ENCODE assay signal across 8 cellular contexts in the genomic region with DNA sequence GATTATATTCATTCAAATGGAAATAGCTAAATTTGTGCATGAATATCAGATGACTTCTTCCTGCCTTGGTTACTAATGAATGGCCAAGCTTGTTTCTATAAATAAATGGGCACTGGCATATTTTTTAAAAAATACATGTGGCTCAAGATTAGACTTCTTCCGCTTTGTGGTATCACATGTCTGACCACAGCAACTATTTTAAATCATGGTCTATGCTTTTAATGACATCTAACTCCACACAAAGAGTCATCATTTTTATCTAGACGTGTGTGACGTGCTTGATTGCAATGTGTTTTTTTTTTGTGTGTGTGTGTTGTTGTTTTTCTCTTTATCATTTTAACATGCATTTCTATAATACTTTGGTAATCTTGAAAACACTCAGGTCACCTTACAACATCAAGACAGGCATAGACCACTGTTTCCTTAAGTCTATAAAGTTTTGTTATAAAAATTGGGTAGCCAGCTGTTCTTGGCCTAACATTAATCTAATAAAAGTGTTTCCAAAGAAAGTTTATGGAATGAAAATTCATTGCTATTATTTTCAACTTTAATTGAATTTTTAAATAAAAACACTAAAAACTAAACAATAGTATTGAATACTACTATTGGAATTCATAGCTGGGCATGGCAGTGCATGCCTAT. TPM values are rescaled to one million over a fixed set of nuclear protein-coding genes. Genes with fewer than 3 reads are reported as not detected.
DNase-seq lines count a peak whose midpoint lies in the region; ATAC-seq, FAIRE-seq and TF ChIP-seq lines count a peak whose summit lies in the region.

No MANE protein-coding gene starts in this region.

- H3K4ac ChIP-seq in trophoblast cell (ENCODE audit: low read depth, low read length): no peak overlapping the region

- H3K9me3 ChIP-seq in MM.1S (replicated peaks; ENCODE audit: insufficient read depth, low read length) (no peaks in the 10 kb centered on the region), trophoblast cell (ENCODE audit: insufficient read depth, low read depth, low read length) (no peaks in the 10 kb centered on the region)
- no peaks in the 10 kb centered on the region for H3K9me3 ChIP-seq in CD4-positive, alpha-beta T cell (ENCODE audit: control insufficient read depth, low read length)

- CTCF ChIA-PET in CD4-positive, alpha-beta T cell (lab: Charles Lee): no interaction called here

- H3K9me3 Mint-ChIP-seq in CD4-positive, alpha-beta T cell: no peaks in the 10 kb centered on the region

- H3K4me1 ChIP-seq in MM.1S (ENCODE audit: low read length) (peaks cover 81% of the 10 kb centered on the region), trophoblast cell (ENCODE audit: control insufficient read depth in 1 of 2, insufficient read depth in 2 of 2, low read length in 2 of 2) (no peaks in the 10 kb centered on the region)

- TF ChIP-seq CTCF in MM.1S (IDR thresholded peaks at IDR 0.05; ENCODE audit: low read length): no peak
- TF ChIP-seq CTCF in fibroblast of villous mesenchyme (IDR thresholded peaks at IDR 0.05; ENCODE audit: insufficient read depth, low read depth, low read length): no peak
- TF ChIP-seq CTCF in CD4-positive, alpha-beta T cell (IDR thresholded peaks at IDR 0.05): no peak

- intact Hi-C loops in head of caudate nucleus (cut with DNase I): loop anchor here (10.0 kb wide), 1 partner anchor 130 kb away; no protein-coding TSS in a partner anchor
- intact Hi-C loops in CD4-positive, alpha-beta T cell (cut with DNase I, micrococcal nuclease): loop anchor here in 1 of 2 experiments (10.0 kb wide), 2 partner anchors 190 to 420 kb away; no protein-coding TSS in a partner anchor

- H3K23ac ChIP-seq in trophoblast cell (ENCODE audit: low read length): no peak overlapping the region

- no peak overlapping the region for H2BK120ac ChIP-seq in trophoblast cell (ENCODE audit: insufficient read depth, low read length, poor library complexity)

- no peak overlapping the region for H4K8ac ChIP-seq in trophoblast cell (ENCODE audit: low read depth, low read length)

- H3K27me3 Mint-ChIP-seq in CD4-positive, alpha-beta T cell: no peaks in the 10 kb centered on the region

- no peak overlapping the region for H4K12ac ChIP-seq in trophoblast cell (ENCODE audit: low read depth, low read length)

- no peaks in the 10 kb centered on the region for H3K27me3 ChIP-seq in MM.1S (replicated peaks; ENCODE audit: insufficient read depth, low read length)
- no peaks in the 10 kb centered on the region for H3K27me3 ChIP-seq in trophoblast cell (ENCODE audit: insufficient read depth, low read length)
- no peaks in the 10 kb centered on the region for H3K27me3 ChIP-seq in CD4-positive, alpha-beta T cell (ENCODE audit: control insufficient read depth, insufficient read depth, low read length)

- no peak overlapping the region for H2BK12ac ChIP-seq in trophoblast cell (ENCODE audit: low read length)

- H3K4me1 Mint-ChIP-seq in CD4-positive, alpha-beta T cell (ENCODE audit: low read depth): peaks cover 16% of the 10 kb centered on the region

- H4K20me1 ChIP-seq in MM.1S (ENCODE audit: insufficient read depth, low read length): no peaks in the 10 kb centered on the region

- H3K36me3 ChIP-seq in MM.1S (replicated peaks; ENCODE audit: insufficient read depth, low read length): no peaks in the 10 kb centered on the region
- no peaks in the 10 kb centered on the region for H3K36me3 ChIP-seq in trophoblast cell (ENCODE audit: control insufficient read depth in 1 of 2, insufficient read depth in 2 of 2, low read length in 2 of 2)

- no peak overlapping the region for H4K91ac ChIP-seq in trophoblast cell (ENCODE audit: low read depth, low read length)

- TF ChIP-seq POLR2A in GM12892 (IDR thresholded peaks at IDR 0.05; ENCODE audit: low read depth, low read length): no peak

- no peaks in the 10 kb centered on the region for H3K9me2 ChIP-seq in MM.1S (replicated peaks; ENCODE audit: insufficient read depth, low read length)

- H3K18ac ChIP-seq in trophoblast cell (ENCODE audit: low read length): no peak overlapping the region

- H2BK5ac ChIP-seq in trophoblast cell (ENCODE audit: low read depth, low read length, poor library complexity): no peak overlapping the region

- peak; percentile 28 for ATAC-seq in HG02610 (IDR thresholded peaks at IDR 0.05; ENCODE audit: unreplicated experiment)
- ATAC-seq in CD4-positive, alpha-beta T cell (ENCODE audit: poor library complexity): no peak

- FAIRE-seq in GM12892 (lab: Jason Lieb, UNC): peak; percentile 63

- H3K4me3 Mint-ChIP-seq in CD4-positive, alpha-beta T cell: no peak overlapping the region

- no peaks in the 10 kb centered on the region for H3K36me3 Mint-ChIP-seq in CD4-positive, alpha-beta T cell (ENCODE audit: low read depth)

- H3K27ac ChIP-seq in MM.1S (ENCODE audit: low read length): peak overlapping the region; percentile 87
- H3K27ac ChIP-seq in trophoblast cell (ENCODE audit: low read depth, low read length): no peak overlapping the region
- no peak overlapping the region for H3K27ac ChIP-seq in CD4-positive, alpha-beta T cell (ENCODE audit: low read depth, low read length)

- H3K14ac ChIP-seq in trophoblast cell (ENCODE audit: low read length): no peak overlapping the region

- H3K27ac Mint-ChIP-seq in CD4-positive, alpha-beta T cell: no peak overlapping the region

- no CpG with 5 or more reads among the region's 3 CpGs for WGBS in trophoblast cell (ENCODE audit: extremely low coverage, insufficient coverage, insufficient read length)

- H2AFZ ChIP-seq in MM.1S (ENCODE audit: low read length) (no peak overlapping the region), trophoblast cell (ENCODE audit: insufficient read depth, low read length, poor library complexity) (no peak overlapping the region)

- H3K4me3 ChIP-seq in MM.1S (ENCODE audit: low read length): no peak overlapping the region; the same call in 1 of the 2 replicates
- no peak overlapping the region for H3K4me3 ChIP-seq in fibroblast of villous mesenchyme (ENCODE audit: low read depth, low read length)
- H3K4me3 ChIP-seq in trophoblast cell (ENCODE audit: low read depth, low read length): no peak overlapping the region

- H3K79me2 ChIP-seq in MM.1S (ENCODE audit: low read length): no peaks in the 10 kb centered on the region
- H3K79me2 ChIP-seq in trophoblast cell (ENCODE audit: control insufficient read depth, insufficient read depth, low read length, poor library complexity): no peaks in the 10 kb centered on the region

- no peaks in the 10 kb centered on the region for H3K79me1 ChIP-seq in trophoblast cell (ENCODE audit: low read length)

- DNase-seq in GM12892 (ENCODE audit: insufficient read length): no peak
- DNase-seq in MM.1S: peak; percentile 97
- DNase-seq in fibroblast of villous mesenchyme (ENCODE audit: low read depth): peak; percentile 27
- no peak for DNase-seq in trophoblast cell
- DNase-seq in head of caudate nucleus: no peak
- no peak for DNase-seq in CD4-positive, alpha-beta T cell
- no peak for DNase-seq in activated effector memory CD4-positive, alpha-beta T cell treated with Interleukin-2 at 50 U/mL for 16 hours

- POLR2A ChIA-PET in CD4-positive, alpha-beta T cell (lab: Charles Lee): no interaction called here

- peak overlapping the region; percentile 42 for H3K4me2 ChIP-seq in MM.1S (ENCODE audit: low read depth, low read length)
- no peak overlapping the region for H3K4me2 ChIP-seq in trophoblast cell (ENCODE audit: low read length)

- H3K9ac ChIP-seq in MM.1S (ENCODE audit: low read length) (peak overlapping the region; percentile 45), trophoblast cell (ENCODE audit: low read length) (no peak overlapping the region)

- H3F3A ChIP-seq in MM.1S (ENCODE audit: insufficient read depth, low read length): peaks cover 23% of the 10 kb centered on the region

- H2AK5ac ChIP-seq in trophoblast cell (ENCODE audit: low read length): no peak overlapping the region

RNA-seq across cellular contexts. Expression of a gene that starts 29.5 kb away (rescaled TPM):
- polyA plus RNA-seq in GM12892 (2012; ENCODE audit: missing spikeins): 434 TPM
- 0.32 TPM in 1 of 2 replicates, not detected in the other for total RNA-seq in fibroblast of villous mesenchyme
- 1.3 and 1.7 TPM in 2 replicates for polyA plus RNA-seq in trophoblast cell (2013)
- total RNA-seq in CD4-positive, alpha-beta T cell: 100 to 1,000 TPM; 428 to 429 TPM

RNA-seq across cellular contexts. Expression of a gene that starts 30.8 kb away (rescaled TPM):
- 0.21 TPM for polyA plus RNA-seq in GM12892 (2012; ENCODE audit: missing spikeins)
- total RNA-seq in fibroblast of villous mesenchyme: not detected in 2 replicates
- polyA plus RNA-seq in trophoblast cell (2013): 0.05 TPM in 1 of 2 replicates, not detected in the other
- under 1 TPM; 0.17 to 0.30 TPM for total RNA-seq in CD4-positive, alpha-beta T cell

Comparison
In these comparisons a context has a peak if more than half of its experiments do, and no peak if none do; other contexts are left out.
1. DNase-seq: peak in MM.1S (single experiment) and fibroblast of villous mesenchyme (single experiment); none in GM12892 (single experiment), trophoblast cell (0 of 2), head of caudate nucleus (0 of 42), CD4-positive, alpha-beta T cell (0 of 10) and activated effector memory CD4-positive, alpha-beta T cell treated with Interleukin-2 at 50 U/mL for 16 hours (single experiment).
2. RNA of a gene that starts 29.5 kb away (total RNA-seq): 428 to 429 TPM in CD4-positive, alpha-beta T cell; 0.32 TPM in fibroblast of villous mesenchyme; every median in the first group is over 100 times any median in the second.